8 cellular contexts compared by ENCODE assay signal in the genomic region with DNA sequence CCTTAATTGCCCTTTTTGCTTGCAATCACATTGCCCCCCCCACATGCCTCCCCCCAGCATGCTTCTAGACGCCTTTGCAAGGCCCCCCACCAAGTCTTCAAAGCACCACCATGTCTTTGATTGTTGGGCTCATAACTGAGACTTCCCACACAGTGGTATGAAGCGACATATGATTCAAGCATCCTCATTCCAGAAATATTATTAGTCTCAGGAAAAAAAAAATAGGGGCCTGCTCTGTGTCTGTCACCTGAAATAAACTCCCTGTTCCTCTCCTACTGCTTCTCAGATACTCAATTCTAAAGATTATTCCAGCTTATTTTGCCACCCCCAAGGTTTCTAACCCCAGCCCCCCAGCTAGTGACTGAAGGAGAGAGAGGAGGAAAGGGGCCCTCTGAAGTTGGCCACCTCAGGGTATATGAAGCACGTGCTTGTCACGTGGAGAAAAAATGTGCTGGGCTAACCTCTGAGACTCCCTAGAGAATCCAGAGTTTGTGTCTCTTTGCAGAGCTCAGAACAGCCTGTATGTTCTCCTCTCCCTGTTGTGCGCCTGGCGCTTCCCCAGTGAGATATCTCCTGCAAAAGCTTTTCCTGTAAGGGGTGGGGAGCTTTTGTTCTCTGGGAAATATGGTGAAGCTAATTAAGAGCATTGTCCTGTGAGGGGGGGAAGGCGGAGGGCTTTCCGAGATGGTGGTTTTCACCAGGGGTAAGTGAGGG. TPM values are rescaled to one million over a fixed set of nuclear protein-coding genes. Genes with fewer than 3 reads are reported as not detected.
DNase-seq lines count a peak whose midpoint lies in the region; FAIRE-seq and TF ChIP-seq lines count a peak whose summit lies in the region.

No MANE protein-coding gene starts in this region.

- no peak overlapping the region for H3K27ac Mint-ChIP-seq in activated naive CD4-positive, alpha-beta T cell treated with anti-CD3 and anti-CD28 coated beads, Interleukin-2, amount 10 ng/mL, durations not matched to agents 7 days and 5 days
- H3K27ac Mint-ChIP-seq in activated naive CD4-positive, alpha-beta T cell treated with anti-CD3 and anti-CD28 coated beads for 36 hours: no peak overlapping the region

- no peaks in the 10 kb centered on the region for H3K4me1 Mint-ChIP-seq in activated naive CD4-positive, alpha-beta T cell treated with anti-CD3 and anti-CD28 coated beads, Interleukin-2, amount 10 ng/mL, durations not matched to agents 7 days and 5 days
- no peaks in the 10 kb centered on the region for H3K4me1 Mint-ChIP-seq in activated naive CD4-positive, alpha-beta T cell treated with anti-CD3 and anti-CD28 coated beads for 36 hours (ENCODE audit: low read depth)

- H3K27ac ChIP-seq in spleen (peak overlapping the region in 7 of 8 donors; percentile 26 to 84 (median 74)), RWPE1 (no peak overlapping the region)

- no peak for FAIRE-seq in HTR-8/SVneo (lab: Jason Lieb, UNC)

- H3K27me3 Mint-ChIP-seq in activated naive CD4-positive, alpha-beta T cell treated with anti-CD3 and anti-CD28 coated beads, Interleukin-2, amount 10 ng/mL, durations not matched to agents 7 days and 5 days: no peaks in the 10 kb centered on the region
- no peaks in the 10 kb centered on the region for H3K27me3 Mint-ChIP-seq in activated naive CD4-positive, alpha-beta T cell treated with anti-CD3 and anti-CD28 coated beads for 36 hours (ENCODE audit: low read depth)

- DNase-seq in HTR-8/SVneo (ENCODE audit: insufficient read length, low spot score) (peak; percentile 31), cardiac fibroblast (ENCODE audit: low read depth in 2 of 2) (peak; percentile 96 to 97), iris pigment epithelial cell (ENCODE audit: low read depth) (peak; percentile 56), spleen (no peak), cortex of kidney (lab: John Stamatoyannopoulos, UW) (no peak), RWPE1 (ENCODE audit: low spot score) (no peak)
- DNase-seq in activated naive CD4-positive, alpha-beta T cell treated with anti-CD3 and anti-CD28 coated beads, Interleukin-2, amount 10 ng/mL, durations not matched to agents 7 days and 5 days: no peak
- DNase-seq in activated naive CD4-positive, alpha-beta T cell treated with anti-CD3 and anti-CD28 coated beads for 36 hours: no peak

- H3K27me3 ChIP-seq in spleen (replicated peaks in 1 of 7): no peaks in the 10 kb centered on the region

- intact Hi-C loops in spleen (cut with DNase I; ENCODE audit: low total_unique reads): no loop called here
- intact Hi-C loops in activated naive CD4-positive, alpha-beta T cell treated with anti-CD3 and anti-CD28 coated beads for 36 hours (cut with micrococcal nuclease): no loop called here

- POLR2A ChIA-PET in RWPE1 (lab: Yijun Ruan, JAX; ENCODE audit: low non-redundant PET): no interaction called here

- CTCF ChIA-PET in activated naive CD4-positive, alpha-beta T cell treated with anti-CD3 and anti-CD28 coated beads, Interleukin-2, amount 10 ng/mL, durations not matched to agents 7 days and 5 days (lab: Charles Lee): no interaction called here
- CTCF ChIA-PET in activated naive CD4-positive, alpha-beta T cell treated with anti-CD3 and anti-CD28 coated beads for 36 hours (lab: Charles Lee): no interaction called here
- CTCF ChIA-PET in RWPE1 (lab: Yijun Ruan, JAX): no interaction called here

- H3K9me3 ChIP-seq in spleen: no peaks in the 10 kb centered on the region

- no peaks in the 10 kb centered on the region for H3K36me3 ChIP-seq in spleen

- no peak overlapping the region for H3K4me3 Mint-ChIP-seq in activated naive CD4-positive, alpha-beta T cell treated with anti-CD3 and anti-CD28 coated beads, Interleukin-2, amount 10 ng/mL, durations not matched to agents 7 days and 5 days
- no peak overlapping the region for H3K4me3 Mint-ChIP-seq in activated naive CD4-positive, alpha-beta T cell treated with anti-CD3 and anti-CD28 coated beads for 36 hours

- no peaks in the 10 kb centered on the region for H3K36me3 Mint-ChIP-seq in activated naive CD4-positive, alpha-beta T cell treated with anti-CD3 and anti-CD28 coated beads, Interleukin-2, amount 10 ng/mL, durations not matched to agents 7 days and 5 days
- no peaks in the 10 kb centered on the region for H3K36me3 Mint-ChIP-seq in activated naive CD4-positive, alpha-beta T cell treated with anti-CD3 and anti-CD28 coated beads for 36 hours (ENCODE audit: low read depth)

- WGBS in spleen, 5 donors: 48 to 69% (median 52%) methylated on average over 8 of the region's 8 CpGs

- no peak for TF ChIP-seq CTCF in cardiac fibroblast (IDR thresholded peaks at IDR 0.05; ENCODE audit: low read depth, low read length)
- TF ChIP-seq CTCF in spleen (IDR thresholded peaks at IDR 0.05 in 8 of 11, conservative IDR thresholded peaks at IDR 0.05 in 3 of 11): no peak
- no peak for TF ChIP-seq CTCF in RWPE1 (conservative IDR thresholded peaks at IDR 0.05; ENCODE audit: low read depth)

- peaks cover 12 to 76% (median 49%) of the 10 kb centered on the region in 6 donors for H3K4me1 ChIP-seq in spleen

- no peaks in the 10 kb centered on the region for H3K9me3 Mint-ChIP-seq in activated naive CD4-positive, alpha-beta T cell treated with anti-CD3 and anti-CD28 coated beads, Interleukin-2, amount 10 ng/mL, durations not matched to agents 7 days and 5 days
- no peaks in the 10 kb centered on the region for H3K9me3 Mint-ChIP-seq in activated naive CD4-positive, alpha-beta T cell treated with anti-CD3 and anti-CD28 coated beads for 36 hours

- H3K4me3 ChIP-seq in cardiac fibroblast (replicated peaks in 1 of 2; ENCODE audit: low read depth in 2 of 2, low read length in 2 of 2): peak overlapping the region; percentile 2 to 25
- no peak overlapping the region for H3K4me3 ChIP-seq in spleen

- no peak for TF ChIP-seq POLR2A in spleen (IDR thresholded peaks at IDR 0.05)

RNA-seq across cellular contexts. Expression of a gene that starts 35.9 kb away (rescaled TPM):
- total RNA-seq in spleen: 10 to 100 TPM in 6 of 7 donors, 1 to 10 TPM in 1; 9.1 to 24.4 (median 15.9) TPM
- polyA plus RNA-seq in spleen: 1 to 10 TPM in 1 of 3 donors, under 1 TPM in 2; 0.42 to 1.4 (median 0.50) TPM
- total RNA-seq in activated naive CD4-positive, alpha-beta T cell treated with anti-CD3 and anti-CD28 coated beads for 36 hours: not detected

Comparison
In these comparisons a context has a peak if more than half of its experiments do, and no peak if none do; other contexts are left out.
1. DNase-seq: peak in HTR-8/SVneo (single experiment), cardiac fibroblast (2 of 2) and iris pigment epithelial cell (single experiment); none in spleen (single experiment), cortex of kidney (single experiment), activated naive CD4-positive, alpha-beta T cell treated with anti-CD3 and anti-CD28 coated beads, Interleukin-2, amount 10 ng/mL, durations not matched to agents 7 days and 5 days (single experiment), activated naive CD4-positive, alpha-beta T cell treated with anti-CD3 and anti-CD28 coated beads for 36 hours (single experiment) and RWPE1 (single experiment).
2. H3K4me3 ChIP-seq: peak in cardiac fibroblast (2 of 2); none in spleen (0 of 8).
3. RNA of a gene that starts 35.9 kb away (total RNA-seq): 9.1 to 24.4 TPM in spleen; not detected in activated naive CD4-positive, alpha-beta T cell treated with anti-CD3 and anti-CD28 coated beads for 36 hours; every median in the first group is over 10 times any median in the second.